ENCODE assay signal across 2 cellular contexts in genomic region chr12:18443768-18444437, GRCh38.
A peak's percentile ranks its signal among the peaks of the same experiment; 100 is the strongest.
TF ChIP-seq lines count a peak whose summit lies in the region.

No MANE protein-coding gene starts in this region.

TF ChIP-seq in SK-N-SH treated with all-trans-retinoic acid at 6 μM for 48 hours, 23 proteins besides CTCF, POLR2A, EP300 and RAD21 (continued from another document):
- TF ChIP-seq TOX (CRISPR knock-in tag; IDR thresholded peaks at IDR 0.05; ENCODE audit: borderline replicate concordance) = peak; percentile 53; the same call in 1 of the 2 replicates
- no peak for TF ChIP-seq PATZ1 (CRISPR knock-in tag; IDR thresholded peaks at IDR 0.05; ENCODE audit: borderline replicate concordance)
- TF ChIP-seq, protein P1, sequence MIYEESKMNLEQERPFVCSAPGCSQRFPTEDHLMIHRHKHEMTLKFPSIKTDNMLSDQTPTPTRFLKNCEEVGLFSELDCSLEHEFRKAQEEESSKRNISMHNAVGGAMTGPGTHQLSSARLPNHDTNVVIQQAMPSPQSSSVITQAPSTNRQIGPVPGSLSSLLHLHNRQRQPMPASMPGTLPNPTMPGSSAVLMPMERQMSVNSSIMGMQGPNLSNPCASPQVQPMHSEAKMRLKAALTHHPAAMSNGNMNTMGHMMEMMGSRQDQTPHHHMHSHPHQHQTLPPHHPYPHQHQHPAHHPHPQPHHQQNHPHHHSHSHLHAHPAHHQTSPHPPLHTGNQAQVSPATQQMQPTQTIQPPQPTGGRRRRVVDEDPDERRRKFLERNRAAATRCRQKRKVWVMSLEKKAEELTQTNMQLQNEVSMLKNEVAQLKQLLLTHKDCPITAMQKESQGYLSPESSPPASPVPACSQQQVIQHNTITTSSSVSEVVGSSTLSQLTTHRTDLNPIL (CRISPR knock-in tag; IDR thresholded peaks at IDR 0.05; ENCODE audit: low read depth) = no peak
- TF ChIP-seq, protein P2, sequence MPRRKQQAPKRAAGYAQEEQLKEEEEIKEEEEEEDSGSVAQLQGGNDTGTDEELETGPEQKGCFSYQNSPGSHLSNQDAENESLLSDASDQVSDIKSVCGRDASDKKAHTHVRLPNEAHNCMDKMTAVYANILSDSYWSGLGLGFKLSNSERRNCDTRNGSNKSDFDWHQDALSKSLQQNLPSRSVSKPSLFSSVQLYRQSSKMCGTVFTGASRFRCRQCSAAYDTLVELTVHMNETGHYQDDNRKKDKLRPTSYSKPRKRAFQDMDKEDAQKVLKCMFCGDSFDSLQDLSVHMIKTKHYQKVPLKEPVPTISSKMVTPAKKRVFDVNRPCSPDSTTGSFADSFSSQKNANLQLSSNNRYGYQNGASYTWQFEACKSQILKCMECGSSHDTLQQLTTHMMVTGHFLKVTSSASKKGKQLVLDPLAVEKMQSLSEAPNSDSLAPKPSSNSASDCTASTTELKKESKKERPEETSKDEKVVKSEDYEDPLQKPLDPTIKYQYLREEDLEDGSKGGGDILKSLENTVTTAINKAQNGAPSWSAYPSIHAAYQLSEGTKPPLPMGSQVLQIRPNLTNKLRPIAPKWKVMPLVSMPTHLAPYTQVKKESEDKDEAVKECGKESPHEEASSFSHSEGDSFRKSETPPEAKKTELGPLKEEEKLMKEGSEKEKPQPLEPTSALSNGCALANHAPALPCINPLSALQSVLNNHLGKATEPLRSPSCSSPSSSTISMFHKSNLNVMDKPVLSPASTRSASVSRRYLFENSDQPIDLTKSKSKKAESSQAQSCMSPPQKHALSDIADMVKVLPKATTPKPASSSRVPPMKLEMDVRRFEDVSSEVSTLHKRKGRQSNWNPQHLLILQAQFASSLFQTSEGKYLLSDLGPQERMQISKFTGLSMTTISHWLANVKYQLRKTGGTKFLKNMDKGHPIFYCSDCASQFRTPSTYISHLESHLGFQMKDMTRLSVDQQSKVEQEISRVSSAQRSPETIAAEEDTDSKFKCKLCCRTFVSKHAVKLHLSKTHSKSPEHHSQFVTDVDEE (CRISPR knock-in tag; IDR thresholded peaks at IDR 0.05) = no peak

TF ChIP-seq in SK-N-SH, 30 proteins besides CTCF, POLR2A, EP300 and RAD21 (continued from another document):
- no peak for TF ChIP-seq PBX3 (IDR thresholded peaks at IDR 0.05)
- TF ChIP-seq RFX5 (IDR thresholded peaks at IDR 0.05; ENCODE audit: low read length) = no peak
- TF ChIP-seq NRF1 (IDR thresholded peaks at IDR 0.05; ENCODE audit: low read depth, low read length) = no peak
- no peak for TF ChIP-seq USF2 (IDR thresholded peaks at IDR 0.05; ENCODE audit: borderline replicate concordance, low read depth, low read length)
- TF ChIP-seq FOSL2 (IDR thresholded peaks at IDR 0.05; ENCODE audit: borderline replicate concordance, low read depth) = no peak
- no peak for TF ChIP-seq FOXJ3 (CRISPR knock-in tag; IDR thresholded peaks at IDR 0.05)
- no peak for TF ChIP-seq YY1 (IDR thresholded peaks at IDR 0.05; ENCODE audit: low read depth)
- TF ChIP-seq CHD2 (IDR thresholded peaks at IDR 0.05; ENCODE audit: low read length, partially characterized antibody) = no peak
- no peak for TF ChIP-seq NFIC (IDR thresholded peaks at IDR 0.05; ENCODE audit: borderline replicate concordance)
- TF ChIP-seq FOXM1 (IDR thresholded peaks at IDR 0.05; ENCODE audit: low read depth) = no peak
- TF ChIP-seq POLR2AphosphoS5 (IDR thresholded peaks at IDR 0.05; ENCODE audit: low read depth, low read length) = no peak
